8 cellular contexts compared by ENCODE assay signal in genomic region chr12:47808049-47808448, GRCh38. TPM values are rescaled to one million over a fixed set of nuclear protein-coding genes. Genes with fewer than 3 reads are reported as not detected.
A peak's percentile ranks its signal among the peaks of the same experiment; 100 is the strongest.
DNase-seq lines count a peak whose midpoint lies in the region; ATAC-seq, FAIRE-seq and TF ChIP-seq lines count a peak whose summit lies in the region.

No MANE protein-coding gene starts in this region.

- FAIRE-seq in RCC 7860 (lab: Jason Lieb, UNC): no peak

- peak; percentile 37 for ATAC-seq in HG03097 (IDR thresholded peaks at IDR 0.05; ENCODE audit: low FRiP score, unreplicated experiment)
- ATAC-seq in WTC11: no peak

- TF ChIP-seq CTCF in GM12873 (IDR thresholded peaks at IDR 0.05; ENCODE audit: insufficient read depth, low read depth, low read length, missing control alignments): peak; percentile 5
- no peak for TF ChIP-seq CTCF in WTC11 (IDR thresholded peaks at IDR 0.05)
- TF ChIP-seq CTCF in nephron progenitor cell (IDR thresholded peaks at IDR 0.05): no peak

- POLR2A ChIA-PET in WTC11 (lab: Charles Lee): interaction anchor here (0.5 to 1.5 kb wide), 7 partner anchors 9 to 41 kb away, joined by 3 to 5 read pairs (median 3); no protein-coding TSS in a partner anchor

- no peaks in the 10 kb centered on the region; the same call in 1 of the 2 replicates for H3K36me3 Mint-ChIP-seq in WTC11
- peaks cover 12% of the 10 kb centered on the region for H3K36me3 Mint-ChIP-seq in nephron progenitor cell (ENCODE audit: low read depth)

- H3K4me1 Mint-ChIP-seq in WTC11: peaks cover 67% of the 10 kb centered on the region
- peaks cover 93% of the 10 kb centered on the region for H3K4me1 Mint-ChIP-seq in nephron progenitor cell

- H3K27ac Mint-ChIP-seq in WTC11: peak overlapping the region; percentile 49; the same call in 1 of the 2 replicates
- H3K27ac Mint-ChIP-seq in nephron progenitor cell: peak overlapping the region; percentile 82

- H3K27me3 Mint-ChIP-seq in WTC11 (ENCODE audit: low read depth) (no peaks in the 10 kb centered on the region), nephron progenitor cell (ENCODE audit: low read depth, poor library complexity) (no peaks in the 10 kb centered on the region)

- no peak overlapping the region for H3K4me3 Mint-ChIP-seq in WTC11
- no peak overlapping the region for H3K4me3 Mint-ChIP-seq in nephron progenitor cell

- DNase-seq in WTC11 (ENCODE audit: low spot score): no peak
- peak; percentile 73 for DNase-seq in central memory CD4-positive, alpha-beta T cell
- no peak for DNase-seq in nephron progenitor cell
- DNase-seq in NCI-H345 (lab: John Stamatoyannopoulos, UW): no peak
- no peak for DNase-seq in RCC 7860 (ENCODE audit: low spot score)

- H3K9me3 Mint-ChIP-seq in WTC11 (no peaks in the 10 kb centered on the region), nephron progenitor cell (no peaks in the 10 kb centered on the region)

- CTCF ChIA-PET in WTC11 (lab: Charles Lee): interaction anchor here (0.8 to 8.8 kb wide), 19 partner anchors 9 to 157 kb away, joined by 3 to 81 read pairs (median 6); partner anchors contain the start of genes HDAC7, TMEM106C and VDR

- peak overlapping the region; percentile 64 for H3K27ac ChIP-seq in temporal lobe (ENCODE audit: low read depth, low read length)

TF ChIP-seq in WTC11, 78 proteins besides CTCF, POLR2A, EP300 and RAD21:
- TF ChIP-seq PRDM15 (CRISPR knock-in tag; IDR thresholded peaks at IDR 0.05) (no peak), HMGA2 (CRISPR knock-in tag; IDR thresholded peaks at IDR 0.05) (no peak), STAT6 (CRISPR knock-in tag; conservative IDR thresholded peaks at IDR 0.05; ENCODE audit: low read depth) (no peak), ATF2 (CRISPR knock-in tag; IDR thresholded peaks at IDR 0.05; ENCODE audit: borderline replicate concordance, low read depth) (no peak), TCF7 (CRISPR knock-in tag; IDR thresholded peaks at IDR 0.05; ENCODE audit: low read depth) (no peak), USF2 (CRISPR knock-in tag; IDR thresholded peaks at IDR 0.05) (no peak), ZNF671 (CRISPR knock-in tag; IDR thresholded peaks at IDR 0.05) (no peak), KAT7 (CRISPR knock-in tag; IDR thresholded peaks at IDR 0.05; ENCODE audit: borderline replicate concordance) (no peak), CREB1 (CRISPR knock-in tag; IDR thresholded peaks at IDR 0.05) (no peak), SMAD4 (CRISPR knock-in tag; IDR thresholded peaks at IDR 0.05) (no peak)

RNA-seq across cellular contexts. Expression of gene HDAC7, which starts 11.7 kb away (rescaled TPM):
- total RNA-seq in WTC11 (2021) (89.9 to 111 TPM (median 94.7 TPM) in 3 replicates), temporal lobe (10.8 TPM)

RNA-seq across cellular contexts. Expression of gene SLC48A1, which starts 35.0 kb away (rescaled TPM):
- total RNA-seq in WTC11 (2021) (13.5 to 16.8 TPM (median 13.8 TPM) in 3 replicates), temporal lobe (7.4 TPM)

RNA-seq across cellular contexts. Expression of gene RAPGEF3, which starts 49.4 kb away (rescaled TPM):
- total RNA-seq in WTC11 (2021) (9.0 to 13.3 TPM (median 9.7 TPM) in 3 replicates), temporal lobe (6.9 TPM)
